In the genomic region with DNA sequence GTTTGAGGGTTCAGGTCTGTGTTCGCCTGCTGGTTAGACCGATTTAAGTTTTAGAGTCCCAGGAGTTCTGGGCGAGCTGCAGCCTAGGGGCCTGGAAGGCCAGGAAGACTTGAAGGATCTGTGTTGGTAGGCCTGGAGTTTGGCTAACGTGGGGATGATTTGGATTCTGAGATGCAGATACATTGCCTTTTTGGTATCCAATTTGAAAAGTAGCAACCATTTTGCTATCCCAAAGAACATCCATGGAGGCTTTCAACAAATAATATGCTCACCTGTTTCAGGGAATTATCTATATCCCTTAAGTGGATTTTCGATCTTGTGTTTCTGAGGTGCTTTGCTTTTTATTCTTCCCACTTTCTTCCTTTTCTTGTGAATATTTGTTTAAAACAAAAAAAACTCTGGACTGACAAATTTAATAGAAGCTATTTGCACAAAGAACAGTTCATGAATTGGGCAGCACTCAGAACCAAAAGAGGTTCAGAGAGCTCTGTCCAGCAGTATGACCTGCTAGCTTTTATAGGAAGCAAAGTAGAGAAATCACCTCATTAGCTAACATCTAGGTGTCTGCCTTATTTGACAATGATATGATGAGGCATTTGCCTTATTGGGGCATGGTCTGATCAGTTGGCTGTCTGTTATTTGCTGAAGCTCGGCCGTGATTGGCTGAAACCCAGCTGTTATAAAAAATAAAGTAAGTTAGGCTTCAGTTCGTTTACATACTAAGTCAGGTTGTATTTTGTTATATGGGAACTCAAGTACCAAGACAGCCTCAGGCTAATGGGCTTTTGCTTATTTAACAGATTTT, we compare ENCODE assay signal across 1 cellular context.
TF ChIP-seq lines count a peak whose summit lies in the region.

No MANE protein-coding gene starts in this region.

TF ChIP-seq in K562, 482 proteins besides CTCF, POLR2A, EP300 and RAD21 (continued from another document):
- TF ChIP-seq MGA (IDR thresholded peaks at IDR 0.05) (0 out of 2 replicates have a peak, but pooled peaks have one; percentile 19), GTF3C2 (IDR thresholded peaks at IDR 0.05; ENCODE audit: borderline replicate concordance, extremely low read depth, insufficient read length) (no peak), ZFPM2 (CRISPR knock-in tag; IDR thresholded peaks at IDR 0.05) (no peak), ZNF165 (CRISPR knock-in tag; IDR thresholded peaks at IDR 0.05; ENCODE audit: borderline replicate concordance) (0 out of 2 replicates have a peak, but pooled peaks have one; percentile 1), JUND (IDR thresholded peaks at IDR 0.05; ENCODE audit: borderline replicate concordance, low read depth, low read length) (no peak), JUND (tag; IDR thresholded peaks at IDR 0.05; ENCODE audit: borderline replicate concordance, low read depth, low read length) (no peak; the same call in 2 of the 3 replicates)
- TF ChIP-seq, protein P1, sequence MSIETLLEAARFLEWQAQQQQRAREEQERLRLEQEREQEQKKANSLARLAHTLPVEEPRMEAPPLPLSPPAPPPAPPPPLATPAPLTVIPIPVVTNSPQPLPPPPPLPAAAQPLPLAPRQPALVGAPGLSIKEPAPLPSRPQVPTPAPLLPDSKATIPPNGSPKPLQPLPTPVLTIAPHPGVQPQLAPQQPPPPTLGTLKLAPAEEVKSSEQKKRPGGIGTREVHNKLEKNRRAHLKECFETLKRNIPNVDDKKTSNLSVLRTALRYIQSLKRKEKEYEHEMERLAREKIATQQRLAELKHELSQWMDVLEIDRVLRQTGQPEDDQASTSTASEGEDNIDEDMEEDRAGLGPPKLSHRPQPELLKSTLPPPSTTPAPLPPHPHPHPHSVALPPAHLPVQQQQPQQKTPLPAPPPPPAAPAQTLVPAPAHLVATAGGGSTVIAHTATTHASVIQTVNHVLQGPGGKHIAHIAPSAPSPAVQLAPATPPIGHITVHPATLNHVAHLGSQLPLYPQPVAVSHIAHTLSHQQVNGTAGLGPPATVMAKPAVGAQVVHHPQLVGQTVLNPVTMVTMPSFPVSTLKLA (conservative IDR thresholded peaks at IDR 0.05), result peak in 1 of 2 experiments; percentile 16; a peak in 1 of 4 replicates
- TF ChIP-seq, protein P2, sequence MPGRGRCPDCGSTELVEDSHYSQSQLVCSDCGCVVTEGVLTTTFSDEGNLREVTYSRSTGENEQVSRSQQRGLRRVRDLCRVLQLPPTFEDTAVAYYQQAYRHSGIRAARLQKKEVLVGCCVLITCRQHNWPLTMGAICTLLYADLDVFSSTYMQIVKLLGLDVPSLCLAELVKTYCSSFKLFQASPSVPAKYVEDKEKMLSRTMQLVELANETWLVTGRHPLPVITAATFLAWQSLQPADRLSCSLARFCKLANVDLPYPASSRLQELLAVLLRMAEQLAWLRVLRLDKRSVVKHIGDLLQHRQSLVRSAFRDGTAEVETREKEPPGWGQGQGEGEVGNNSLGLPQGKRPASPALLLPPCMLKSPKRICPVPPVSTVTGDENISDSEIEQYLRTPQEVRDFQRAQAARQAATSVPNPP (IDR thresholded peaks at IDR 0.05; ENCODE audit: borderline replicate concordance, insufficient read depth, insufficient read length), result no peak
- TF ChIP-seq, protein P3, sequence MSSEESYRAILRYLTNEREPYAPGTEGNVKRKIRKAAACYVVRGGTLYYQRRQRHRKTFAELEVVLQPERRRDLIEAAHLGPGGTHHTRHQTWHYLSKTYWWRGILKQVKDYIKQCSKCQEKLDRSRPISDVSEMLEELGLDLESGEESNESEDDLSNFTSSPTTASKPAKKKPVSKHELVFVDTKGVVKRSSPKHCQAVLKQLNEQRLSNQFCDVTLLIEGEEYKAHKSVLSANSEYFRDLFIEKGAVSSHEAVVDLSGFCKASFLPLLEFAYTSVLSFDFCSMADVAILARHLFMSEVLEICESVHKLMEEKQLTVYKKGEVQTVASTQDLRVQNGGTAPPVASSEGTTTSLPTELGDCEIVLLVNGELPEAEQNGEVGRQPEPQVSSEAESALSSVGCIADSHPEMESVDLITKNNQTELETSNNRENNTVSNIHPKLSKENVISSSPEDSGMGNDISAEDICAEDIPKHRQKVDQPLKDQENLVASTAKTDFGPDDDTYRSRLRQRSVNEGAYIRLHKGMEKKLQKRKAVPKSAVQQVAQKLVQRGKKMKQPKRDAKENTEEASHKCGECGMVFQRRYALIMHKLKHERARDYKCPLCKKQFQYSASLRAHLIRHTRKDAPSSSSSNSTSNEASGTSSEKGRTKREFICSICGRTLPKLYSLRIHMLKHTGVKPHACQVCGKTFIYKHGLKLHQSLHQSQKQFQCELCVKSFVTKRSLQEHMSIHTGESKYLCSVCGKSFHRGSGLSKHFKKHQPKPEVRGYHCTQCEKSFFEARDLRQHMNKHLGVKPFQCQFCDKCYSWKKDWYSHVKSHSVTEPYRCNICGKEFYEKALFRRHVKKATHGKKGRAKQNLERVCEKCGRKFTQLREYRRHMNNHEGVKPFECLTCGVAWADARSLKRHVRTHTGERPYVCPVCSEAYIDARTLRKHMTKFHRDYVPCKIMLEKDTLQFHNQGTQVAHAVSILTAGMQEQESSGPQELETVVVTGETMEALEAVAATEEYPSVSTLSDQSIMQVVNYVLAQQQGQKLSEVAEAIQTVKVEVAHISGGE (CRISPR knock-in tag; IDR thresholded peaks at IDR 0.05), result no peak
